In the genomic region with DNA sequence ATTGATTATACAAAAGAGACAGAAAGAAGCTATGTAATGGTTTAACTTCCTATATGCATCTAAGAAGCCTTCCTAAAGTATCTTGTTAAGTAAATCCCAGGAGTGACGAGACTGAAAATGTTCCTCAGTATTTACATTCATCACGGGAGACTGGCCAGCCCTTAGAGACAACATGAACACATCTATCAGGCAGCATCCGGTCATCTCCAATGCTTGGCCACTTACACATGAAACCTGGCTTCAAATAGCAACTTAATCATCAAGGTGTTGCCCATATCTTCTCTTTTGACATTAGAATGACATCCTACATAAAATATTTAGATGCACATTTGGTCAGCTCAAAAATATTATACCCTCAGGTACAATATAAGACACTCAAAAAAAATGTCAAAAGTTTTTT, we compare ENCODE assay signal across 1 cellular context.
TF ChIP-seq lines count a peak whose summit lies in the region.

No MANE protein-coding gene starts in this region.

TF ChIP-seq in GM23338, 12 proteins besides CTCF, POLR2A, EP300 and RAD21 (continued from another document):
- TF ChIP-seq, protein P1, sequence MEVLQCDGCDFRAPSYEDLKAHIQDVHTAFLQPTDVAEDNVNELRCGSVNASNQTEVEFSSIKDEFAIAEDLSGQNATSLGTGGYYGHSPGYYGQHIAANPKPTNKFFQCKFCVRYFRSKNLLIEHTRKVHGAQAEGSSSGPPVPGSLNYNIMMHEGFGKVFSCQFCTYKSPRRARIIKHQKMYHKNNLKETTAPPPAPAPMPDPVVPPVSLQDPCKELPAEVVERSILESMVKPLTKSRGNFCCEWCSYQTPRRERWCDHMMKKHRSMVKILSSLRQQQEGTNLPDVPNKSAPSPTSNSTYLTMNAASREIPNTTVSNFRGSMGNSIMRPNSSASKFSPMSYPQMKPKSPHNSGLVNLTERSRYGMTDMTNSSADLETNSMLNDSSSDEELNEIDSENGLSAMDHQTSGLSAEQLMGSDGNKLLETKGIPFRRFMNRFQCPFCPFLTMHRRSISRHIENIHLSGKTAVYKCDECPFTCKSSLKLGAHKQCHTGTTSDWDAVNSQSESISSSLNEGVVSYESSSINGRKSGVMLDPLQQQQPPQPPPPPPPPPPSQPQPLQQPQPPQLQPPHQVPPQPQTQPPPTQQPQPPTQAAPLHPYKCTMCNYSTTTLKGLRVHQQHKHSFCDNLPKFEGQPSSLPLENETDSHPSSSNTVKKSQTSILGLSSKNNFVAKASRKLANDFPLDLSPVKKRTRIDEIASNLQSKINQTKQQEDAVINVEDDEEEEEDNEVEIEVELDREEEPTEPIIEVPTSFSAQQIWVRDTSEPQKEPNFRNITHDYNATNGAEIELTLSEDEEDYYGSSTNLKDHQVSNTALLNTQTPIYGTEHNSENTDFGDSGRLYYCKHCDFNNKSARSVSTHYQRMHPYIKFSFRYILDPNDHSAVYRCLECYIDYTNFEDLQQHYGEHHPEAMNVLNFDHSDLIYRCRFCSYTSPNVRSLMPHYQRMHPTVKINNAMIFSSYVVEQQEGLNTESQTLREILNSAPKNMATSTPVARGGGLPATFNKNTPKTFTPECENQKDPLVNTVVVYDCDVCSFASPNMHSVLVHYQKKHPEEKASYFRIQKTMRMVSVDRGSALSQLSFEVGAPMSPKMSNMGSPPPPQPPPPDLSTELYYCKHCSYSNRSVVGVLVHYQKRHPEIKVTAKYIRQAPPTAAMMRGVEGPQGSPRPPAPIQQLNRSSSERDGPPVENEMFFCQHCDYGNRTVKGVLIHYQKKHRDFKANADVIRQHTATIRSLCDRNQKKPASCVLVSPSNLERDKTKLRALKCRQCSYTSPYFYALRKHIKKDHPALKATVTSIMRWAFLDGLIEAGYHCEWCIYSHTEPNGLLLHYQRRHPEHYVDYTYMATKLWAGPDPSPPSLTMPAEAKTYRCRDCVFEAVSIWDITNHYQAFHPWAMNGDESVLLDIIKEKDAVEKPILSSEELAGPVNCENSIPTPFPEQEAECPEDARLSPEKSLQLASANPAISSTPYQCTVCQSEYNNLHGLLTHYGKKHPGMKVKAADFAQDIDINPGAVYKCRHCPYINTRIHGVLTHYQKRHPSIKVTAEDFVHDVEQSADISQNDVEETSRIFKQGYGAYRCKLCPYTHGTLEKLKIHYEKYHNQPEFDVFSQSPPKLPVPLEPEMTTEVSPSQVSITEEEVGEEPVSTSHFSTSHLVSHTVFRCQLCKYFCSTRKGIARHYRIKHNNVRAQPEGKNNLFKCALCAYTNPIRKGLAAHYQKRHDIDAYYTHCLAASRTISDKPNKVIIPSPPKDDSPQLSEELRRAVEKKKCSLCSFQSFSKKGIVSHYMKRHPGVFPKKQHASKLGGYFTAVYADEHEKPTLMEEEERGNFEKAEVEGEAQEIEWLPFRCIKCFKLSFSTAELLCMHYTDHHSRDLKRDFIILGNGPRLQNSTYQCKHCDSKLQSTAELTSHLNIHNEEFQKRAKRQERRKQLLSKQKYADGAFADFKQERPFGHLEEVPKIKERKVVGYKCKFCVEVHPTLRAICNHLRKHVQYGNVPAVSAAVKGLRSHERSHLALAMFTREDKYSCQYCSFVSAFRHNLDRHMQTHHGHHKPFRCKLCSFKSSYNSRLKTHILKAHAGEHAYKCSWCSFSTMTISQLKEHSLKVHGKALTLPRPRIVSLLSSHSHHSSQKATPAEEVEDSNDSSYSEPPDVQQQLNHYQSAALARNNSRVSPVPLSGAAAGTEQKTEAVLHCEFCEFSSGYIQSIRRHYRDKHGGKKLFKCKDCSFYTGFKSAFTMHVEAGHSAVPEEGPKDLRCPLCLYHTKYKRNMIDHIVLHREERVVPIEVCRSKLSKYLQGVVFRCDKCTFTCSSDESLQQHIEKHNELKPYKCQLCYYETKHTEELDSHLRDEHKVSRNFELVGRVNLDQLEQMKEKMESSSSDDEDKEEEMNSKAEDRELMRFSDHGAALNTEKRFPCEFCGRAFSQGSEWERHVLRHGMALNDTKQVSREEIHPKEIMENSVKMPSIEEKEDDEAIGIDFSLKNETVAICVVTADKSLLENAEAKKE (CRISPR knock-in tag; IDR thresholded peaks at IDR 0.05) = no peak
- TF ChIP-seq, protein P2, sequence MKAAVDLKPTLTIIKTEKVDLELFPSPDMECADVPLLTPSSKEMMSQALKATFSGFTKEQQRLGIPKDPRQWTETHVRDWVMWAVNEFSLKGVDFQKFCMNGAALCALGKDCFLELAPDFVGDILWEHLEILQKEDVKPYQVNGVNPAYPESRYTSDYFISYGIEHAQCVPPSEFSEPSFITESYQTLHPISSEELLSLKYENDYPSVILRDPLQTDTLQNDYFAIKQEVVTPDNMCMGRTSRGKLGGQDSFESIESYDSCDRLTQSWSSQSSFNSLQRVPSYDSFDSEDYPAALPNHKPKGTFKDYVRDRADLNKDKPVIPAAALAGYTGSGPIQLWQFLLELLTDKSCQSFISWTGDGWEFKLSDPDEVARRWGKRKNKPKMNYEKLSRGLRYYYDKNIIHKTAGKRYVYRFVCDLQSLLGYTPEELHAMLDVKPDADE (IDR thresholded peaks at IDR 0.05) = no peak
- TF ChIP-seq JUNB (IDR thresholded peaks at IDR 0.05; ENCODE audit: unreplicated experiment) (no peak), EZH2phosphoT487 (IDR thresholded peaks at IDR 0.05; ENCODE audit: unreplicated experiment) (no peak), ZNF331 (CRISPR knock-in tag; IDR thresholded peaks at IDR 0.05; ENCODE audit: low read depth) (no peak)
TF ChIP-seq in GM23338: peak in this region for 0.
